In the genomic region with DNA sequence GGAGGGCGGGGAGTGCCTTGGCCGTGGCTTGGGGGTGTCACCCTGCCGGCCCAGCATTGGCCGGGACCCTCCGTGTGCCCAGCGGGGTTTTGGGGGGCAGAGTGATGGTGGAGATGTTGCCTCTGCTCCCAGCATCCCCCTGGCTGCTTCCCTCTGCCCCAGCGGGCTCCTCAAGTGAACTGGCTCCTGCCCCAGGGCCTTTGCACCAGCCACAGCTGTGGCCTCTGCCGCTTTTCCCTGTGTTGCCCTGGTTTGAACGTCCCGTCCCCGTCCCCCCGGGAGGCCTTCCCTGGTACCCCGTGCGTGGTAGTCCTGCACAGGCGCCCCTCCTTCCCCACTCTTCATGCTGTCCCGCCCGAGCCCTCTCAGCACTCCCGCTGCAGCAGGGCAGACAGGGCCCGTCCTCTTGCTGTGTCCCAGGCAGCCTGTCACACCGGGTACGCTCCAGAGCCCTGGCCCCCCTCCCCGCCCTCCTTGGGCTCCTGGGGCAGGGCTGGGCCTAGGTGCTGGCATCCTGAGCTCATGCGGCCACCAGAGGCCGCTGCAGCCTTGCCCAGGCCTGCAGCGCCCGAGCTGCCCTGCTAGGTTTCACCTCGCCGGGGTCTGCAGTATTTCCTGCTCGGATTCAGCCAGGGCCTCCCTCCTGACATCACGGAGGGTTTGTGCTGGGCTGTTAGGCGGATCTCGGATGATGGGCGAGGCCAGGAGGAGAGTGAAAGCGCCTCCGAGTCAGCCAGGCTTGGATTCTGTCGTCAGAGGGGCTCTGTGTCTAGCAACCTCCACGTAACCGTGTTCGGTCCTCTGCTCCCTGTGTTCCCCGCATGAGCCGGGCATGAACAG, we compare ENCODE assay signal across 8 cellular contexts. TPM values are rescaled to one million over a fixed set of nuclear protein-coding genes. Genes with fewer than 3 reads are reported as not detected.
A peak's percentile ranks its signal among the peaks of the same experiment; 100 is the strongest.
DNase-seq lines count a peak whose midpoint lies in the region; ATAC-seq lines count a peak whose summit lies in the region.

No MANE protein-coding gene starts in this region.

- DNase-seq in Right ventricle myocardium inferior (ENCODE audit: missing footprints): peak; percentile 79
- no peak for DNase-seq in cardiac septum (ENCODE audit: low spot score)
- peak; percentile 39 to 72 for DNase-seq in NCI-H446 (lab: John Stamatoyannopoulos, UW)
- DNase-seq in activated CD4-positive, alpha-beta T cell treated with anti-CD3 and anti-CD28 coated beads, Interleukin-2, amount 10 ng/mL, durations not matched to agents 24 days and 14 days: peak; percentile 91
- peak; percentile 50 to 72 for DNase-seq in dermis microvascular lymphatic vessel endothelial cell (ENCODE audit: low read depth in 2 of 2)
- peak; percentile 76 to 85 for DNase-seq in lung microvascular endothelial cell (ENCODE audit: low read depth in 2 of 2)
- DNase-seq in stimulated activated CD4-positive, alpha-beta T cell treated with anti-CD3 and anti-CD28 coated beads, TNF-alpha, amount 100 ng/mL, for 4 hours (ENCODE audit: low read depth in 3 of 3): peak; percentile 36 to 50 (median 48)

- no peaks in the 10 kb centered on the region for H3K36me3 Mint-ChIP-seq in activated CD4-positive, alpha-beta T cell treated with anti-CD3 and anti-CD28 coated beads, Interleukin-2, amount 10 ng/mL, durations not matched to agents 24 days and 14 days (ENCODE audit: low read depth)

- ATAC-seq in Right ventricle myocardium inferior (peak; percentile 89), HG03108 (IDR thresholded peaks at IDR 0.05; ENCODE audit: unreplicated experiment) (peak; percentile 70)

- H3K4me1 Mint-ChIP-seq in activated CD4-positive, alpha-beta T cell treated with anti-CD3 and anti-CD28 coated beads, Interleukin-2, amount 10 ng/mL, durations not matched to agents 24 days and 14 days: peaks cover 1% of the 10 kb centered on the region

- no peak overlapping the region for H3K4me3 Mint-ChIP-seq in activated CD4-positive, alpha-beta T cell treated with anti-CD3 and anti-CD28 coated beads, Interleukin-2, amount 10 ng/mL, durations not matched to agents 24 days and 14 days

- no peaks in the 10 kb centered on the region for H3K9me3 Mint-ChIP-seq in activated CD4-positive, alpha-beta T cell treated with anti-CD3 and anti-CD28 coated beads, Interleukin-2, amount 10 ng/mL, durations not matched to agents 24 days and 14 days

- no peaks in the 10 kb centered on the region for H3K27me3 Mint-ChIP-seq in activated CD4-positive, alpha-beta T cell treated with anti-CD3 and anti-CD28 coated beads, Interleukin-2, amount 10 ng/mL, durations not matched to agents 24 days and 14 days

- H3K27ac Mint-ChIP-seq in activated CD4-positive, alpha-beta T cell treated with anti-CD3 and anti-CD28 coated beads, Interleukin-2, amount 10 ng/mL, durations not matched to agents 24 days and 14 days: no peak overlapping the region

- intact Hi-C loops in Right ventricle myocardium inferior (cut with DNase I): loop anchor here (2.0 to 10.0 kb wide), 2 partner anchors 65 to 461 kb away; a partner anchor contains a TSS
- intact Hi-C loops in cardiac septum (cut with DNase I): loop anchor here (10.0 kb wide), 3 partner anchors 261 to 461 kb away; a partner anchor contains a TSS
- intact Hi-C loops in activated CD4-positive, alpha-beta T cell treated with anti-CD3 and anti-CD28 coated beads, Interleukin-2, amount 10 ng/mL, durations not matched to agents 24 days and 14 days (cut with micrococcal nuclease): loop anchor here (1.0 to 10.0 kb wide), 4 partner anchors 34 to 461 kb away; a partner anchor contains a TSS

RNA-seq across cellular contexts. Expression of a gene that starts 9.5 kb away (rescaled TPM):
- total RNA-seq in Right ventricle myocardium inferior (9.2 TPM), cardiac septum (8.6 TPM), dermis microvascular lymphatic vessel endothelial cell (10.5 and 12.3 TPM in 2 replicates), lung microvascular endothelial cell (9.9 and 10.2 TPM in 2 replicates)
- total RNA-seq in activated CD4-positive, alpha-beta T cell treated with anti-CD3 and anti-CD28 coated beads, Interleukin-2, amount 10 ng/mL, durations not matched to agents 24 days and 14 days: 49.6 and 53.3 TPM in 2 replicates

RNA-seq across cellular contexts. Expression of a gene that starts 9.6 kb away (rescaled TPM):
- total RNA-seq in Right ventricle myocardium inferior (10.4 TPM), cardiac septum (9.6 TPM), dermis microvascular lymphatic vessel endothelial cell (5.1 TPM in 2 replicates), lung microvascular endothelial cell (3.7 and 5.8 TPM in 2 replicates)
- total RNA-seq in activated CD4-positive, alpha-beta T cell treated with anti-CD3 and anti-CD28 coated beads, Interleukin-2, amount 10 ng/mL, durations not matched to agents 24 days and 14 days: 51.7 and 55.5 TPM in 2 replicates
